Comparison of ENCODE assay signal across 11 cellular contexts in the genomic region with DNA sequence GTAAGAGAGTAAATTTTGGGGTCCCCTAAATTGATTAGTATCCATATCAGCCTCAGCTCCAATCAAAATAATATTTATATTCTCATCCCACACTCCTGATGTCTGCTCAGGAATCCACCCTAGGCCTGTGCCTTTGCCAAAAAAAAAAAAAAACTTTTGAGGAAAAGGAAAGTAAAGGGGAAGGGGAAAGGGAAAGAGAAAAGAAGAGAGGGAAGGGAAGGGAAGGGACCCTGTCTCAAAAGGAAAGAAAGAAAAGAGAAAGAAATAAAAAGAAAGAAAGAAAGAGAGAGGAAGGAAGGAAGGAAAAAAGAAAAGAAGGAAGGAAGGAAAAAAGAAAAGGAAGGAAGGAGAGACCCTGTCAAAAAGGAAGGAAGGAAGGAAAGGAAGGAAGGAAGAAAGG.
DNase-seq lines count a peak whose midpoint lies in the region; ATAC-seq and TF ChIP-seq lines count a peak whose summit lies in the region.
"Had no signal": no experiment of that assay in that cellular context is flagged by ENCODE, and none has a peak within 500 bp of the region (broad histone marks: within the 10 kb centered on the region; RNA-seq: fewer than 3 reads in every experiment).

No MANE protein-coding gene starts in this region.

- no peaks in the 10 kb centered on the region for H3K79me2 ChIP-seq in mammary epithelial cell (ENCODE audit: insufficient read depth, low read length)
- no peaks in the 10 kb centered on the region for H3K79me2 ChIP-seq in PC-3 (ENCODE audit: low read length)

- no peaks in the 10 kb centered on the region for H3K9me2 ChIP-seq in PC-3 (replicated peaks; ENCODE audit: low read length)

- H3K27ac ChIP-seq in mammary epithelial cell (ENCODE audit: insufficient read depth, low read depth, low read length) (no peak overlapping the region), PC-3 (ENCODE audit: low read length) (no peak overlapping the region), mesenchymal stem cell (ENCODE audit: low read length, poor library complexity, severe bottlenecking) (no peak overlapping the region)
- H3K27ac ChIP-seq: BLaER1 treated with 17β-estradiol and CSF1 and Interleukin-3, amounts not matched to agents 10 nM and 100 nM had no signal

- H4K20me1 ChIP-seq in mammary epithelial cell (ENCODE audit: insufficient read depth, low read length) (no peaks in the 10 kb centered on the region), PC-3 (ENCODE audit: low read length) (no peaks in the 10 kb centered on the region)
- H4K20me1 ChIP-seq: BLaER1 treated with 17β-estradiol and CSF1 and Interleukin-3, amounts not matched to agents 10 nM and 100 nM had no signal

- dilution Hi-C loops in mammary epithelial cell (cut with HindIII; ENCODE audit: low sequenced_read_pairs) = loop anchor here (10.0 kb wide), 1 partner anchor 117 kb away; no protein-coding TSS in a partner anchor

- TF ChIP-seq CTCF in MCF 10A (IDR thresholded peaks at IDR 0.05; ENCODE audit: unreplicated experiment) = no peak
- TF ChIP-seq CTCF in mammary epithelial cell (conservative IDR thresholded peaks at IDR 0.05 in 1 of 2, IDR thresholded peaks at IDR 0.05 in 1 of 2; ENCODE audit: extremely low read depth in 1 of 2, insufficient read depth in 1 of 2, low read depth in 1 of 2, low read length in 2 of 2) = no peak
- TF ChIP-seq CTCF in PC-3 (conservative IDR thresholded peaks at IDR 0.05; ENCODE audit: low read depth, low read length) = no peak
- TF ChIP-seq CTCF in activated CD8-positive, alpha-beta T cell treated with anti-CD3 and anti-CD28 coated beads for 36 hours (IDR thresholded peaks at IDR 0.05) = no peak

- POLR2A ChIA-PET in MCF 10A (lab: Yijun Ruan, JAX) (interaction anchor here (0.5 to 1.7 kb wide), 5 partner anchors 71 to 133 kb away, joined by 3 to 10 read pairs (median 4); no protein-coding TSS in a partner anchor), PC-3 (lab: Charles Lee; ENCODE audit: unreplicated experiment) (no interaction called here)
- POLR2A ChIA-PET in activated CD8-positive, alpha-beta T cell treated with anti-CD3 and anti-CD28 coated beads for 36 hours (lab: Charles Lee) = no interaction called here

- no peak overlapping the region for H4K91ac ChIP-seq in mesenchymal stem cell (ENCODE audit: low read length)

- no peak overlapping the region for H2BK12ac ChIP-seq in mesenchymal stem cell (ENCODE audit: low read length in 2 of 2)

- H3K4ac ChIP-seq in mesenchymal stem cell (ENCODE audit: low read depth in 1 of 2, low read length in 2 of 2) = no peak overlapping the region

- H3K4me2 ChIP-seq in mammary epithelial cell (ENCODE audit: insufficient read depth, low read depth, low read length) (no peak overlapping the region), PC-3 (ENCODE audit: low read length) (0 out of 2 replicates have a peak overlapping the region, but pooled peaks have one; percentile 16), mesenchymal stem cell (ENCODE audit: low read length, poor library complexity, severe bottlenecking) (no peak overlapping the region)
- H3K4me2 ChIP-seq: BLaER1 treated with 17β-estradiol and CSF1 and Interleukin-3, amounts not matched to agents 10 nM and 100 nM; GM23338 had no signal

- CTCF ChIA-PET in MCF 10A (lab: Yijun Ruan, JAX) = interaction anchor here (0.5 to 10.2 kb wide), 14 partner anchors 11 to 320 kb away, joined by 3 to 161 read pairs (median 4); no protein-coding TSS in a partner anchor
- CTCF ChIA-PET in mammary epithelial cell (lab: Charles Lee; ENCODE audit: low non-redundant PET) = interaction anchor here (1.0 kb wide), 1 partner anchor 121 kb away, joined by 8 read pairs; no protein-coding TSS in a partner anchor
- CTCF ChIA-PET in PC-3 (lab: Charles Lee) = interaction anchor here (0.5 to 1.1 kb wide), 4 partner anchors 119 to 263 kb away, joined by 3 to 6 read pairs (median 4); no protein-coding TSS in a partner anchor
- CTCF ChIA-PET in activated CD8-positive, alpha-beta T cell treated with anti-CD3 and anti-CD28 coated beads for 36 hours (lab: Charles Lee) = interaction anchor here (0.5 to 2.1 kb wide), 9 partner anchors 8 to 518 kb away, joined by 3 to 8 read pairs (median 3); partner anchors contain the start of genes C19orf53 and ZSWIM4

- ATAC-seq in PC-3 = no peak
- ATAC-seq in activated CD8-positive, alpha-beta T cell treated with anti-CD3 and anti-CD28 coated beads for 36 hours = no peak
- no peak for ATAC-seq in left colon

- H3F3A ChIP-seq in PC-3 (ENCODE audit: low read length, unreplicated experiment) = no peaks in the 10 kb centered on the region

- H3K4me1 Mint-ChIP-seq in MCF 10A (ENCODE audit: insufficient read depth, unreplicated experiment) = no peaks in the 10 kb centered on the region
- H3K4me1 Mint-ChIP-seq in activated CD8-positive, alpha-beta T cell treated with anti-CD3 and anti-CD28 coated beads for 36 hours (ENCODE audit: low read depth) = no peaks in the 10 kb centered on the region

- no peaks in the 10 kb centered on the region for H3K4me1 ChIP-seq in mammary epithelial cell (ENCODE audit: insufficient read depth, low read length)
- H3K4me1 ChIP-seq in PC-3 (ENCODE audit: insufficient read depth, low read length) = peaks cover 5% of the 10 kb centered on the region; the same call in 1 of the 2 replicates
- H3K4me1 ChIP-seq in mesenchymal stem cell (ENCODE audit: control insufficient read depth, insufficient read depth, low read depth, low read length) = peaks cover 1% of the 10 kb centered on the region

- H3K36me3 ChIP-seq in mammary epithelial cell (ENCODE audit: insufficient read depth, low read length) (no peaks in the 10 kb centered on the region), PC-3 (ENCODE audit: low read depth, low read length) (no peaks in the 10 kb centered on the region), mesenchymal stem cell (ENCODE audit: control insufficient read depth in 1 of 2, insufficient read depth in 2 of 2, low read depth in 1 of 2, low read length in 2 of 2) (no peaks in the 10 kb centered on the region)
- H3K36me3 ChIP-seq: BLaER1 treated with 17β-estradiol and CSF1 and Interleukin-3, amounts not matched to agents 10 nM and 100 nM had no signal

- no peaks in the 10 kb centered on the region for H3K27me3 ChIP-seq in mammary epithelial cell (ENCODE audit: insufficient read depth, low read length)
- H3K27me3 ChIP-seq in PC-3 (ENCODE audit: low read length) = no peaks in the 10 kb centered on the region
- H3K27me3 ChIP-seq in mesenchymal stem cell (ENCODE audit: control insufficient read depth in 1 of 2, insufficient read depth in 1 of 2, low read length in 2 of 2) = no peaks in the 10 kb centered on the region
- H3K27me3 ChIP-seq: BLaER1 treated with 17β-estradiol and CSF1 and Interleukin-3, amounts not matched to agents 10 nM and 100 nM had no signal

- H2BK120ac ChIP-seq in mesenchymal stem cell (ENCODE audit: low read depth, low read length) = no peak overlapping the region

- no TSS peak for BruUV-seq in MCF 10A (replicated peaks; lab: Mats Ljungman, UMichigan)
- BruUV-seq in mammary epithelial cell (replicated peaks; lab: Mats Ljungman, UMichigan) = no TSS peak
- no TSS peak for BruUV-seq in PC-3 (replicated peaks; lab: Mats Ljungman, UMichigan)

- H3K27me3 Mint-ChIP-seq in MCF 10A (ENCODE audit: insufficient read depth, unreplicated experiment) = peaks cover 50% of the 10 kb centered on the region
- H3K27me3 Mint-ChIP-seq in activated CD8-positive, alpha-beta T cell treated with anti-CD3 and anti-CD28 coated beads for 36 hours = peaks cover 6% of the 10 kb centered on the region

- no peak overlapping the region for H3K14ac ChIP-seq in mesenchymal stem cell (ENCODE audit: low read length in 2 of 2)

- H3K79me1 ChIP-seq in mesenchymal stem cell (replicated peaks; ENCODE audit: low read length, poor library complexity, severe bottlenecking) = no peaks in the 10 kb centered on the region

- in situ Hi-C loops in mammary epithelial cell (cut with MboI; ENCODE audit: low sequenced_read_pairs in 2 of 2) = loop anchor here in 1 of 2 donors (25.0 kb wide), 1 partner anchor 611 kb away; the partner anchor contains the start of gene NFIX

- H3K4me3 ChIP-seq in mammary epithelial cell (replicated peaks in 1 of 3; ENCODE audit: insufficient read depth in 1 of 3, low read depth in 2 of 3, low read length in 3 of 3) (no peak overlapping the region), PC-3 (ENCODE audit: low read length) (no peak overlapping the region), mesenchymal stem cell (ENCODE audit: insufficient read depth in 1 of 2, low read depth in 1 of 2, low read length in 2 of 2) (no peak overlapping the region)
- H3K4me3 ChIP-seq: BLaER1 treated with 17β-estradiol and CSF1 and Interleukin-3, amounts not matched to agents 10 nM and 100 nM; GM23338 had no signal

- no peak overlapping the region for H4K8ac ChIP-seq in mesenchymal stem cell (ENCODE audit: low read length)

- H3K9me3 ChIP-seq in mammary epithelial cell (replicated peaks; ENCODE audit: insufficient read depth, low read length) (no peaks in the 10 kb centered on the region), PC-3 (ENCODE audit: low read length) (no peaks in the 10 kb centered on the region), mesenchymal stem cell (ENCODE audit: control insufficient read depth, low read length) (no peaks in the 10 kb centered on the region)
- H3K9me3 ChIP-seq: BLaER1 treated with 17β-estradiol and CSF1 and Interleukin-3, amounts not matched to agents 10 nM and 100 nM had no signal

- H3K18ac ChIP-seq in mesenchymal stem cell (ENCODE audit: low read depth in 1 of 2, low read length in 2 of 2) = no peak overlapping the region

- intact Hi-C loops in MCF 10A (cut with micrococcal nuclease) (loop anchor here (5.0 kb wide), 2 partner anchors 174 to 284 kb away; partner anchors contain the start of gene C19orf53), mammary epithelial cell (cut with micrococcal nuclease) (loop anchor here (5.0 kb wide), 1 partner anchor 284 kb away; no protein-coding TSS in a partner anchor), PC-3 (cut with micrococcal nuclease) (no loop called here), left colon (cut with DNase I, micrococcal nuclease) (loop anchor here in 1 of 2 donors (10.0 kb wide), 3 partner anchors 127 to 477 kb away; partner anchors contain the start of genes MISP3 and NANOS3)
- intact Hi-C loops in activated CD8-positive, alpha-beta T cell treated with anti-CD3 and anti-CD28 coated beads for 36 hours (cut with micrococcal nuclease) = loop anchor here (10.0 kb wide), 1 partner anchor 267 kb away; no protein-coding TSS in a partner anchor

- no peak overlapping the region for H3K9ac ChIP-seq in mammary epithelial cell (ENCODE audit: insufficient read depth, low read length)
- H3K9ac ChIP-seq in PC-3 (ENCODE audit: low read length) = no peak overlapping the region
- H3K9ac ChIP-seq in mesenchymal stem cell (ENCODE audit: low read length) = peak overlapping the region; percentile 30

- no peaks in the 10 kb centered on the region for H3K36me3 Mint-ChIP-seq in MCF 10A (ENCODE audit: insufficient read depth, unreplicated experiment)
- H3K36me3 Mint-ChIP-seq in activated CD8-positive, alpha-beta T cell treated with anti-CD3 and anti-CD28 coated beads for 36 hours (ENCODE audit: low read depth) = no peaks in the 10 kb centered on the region
- H3K36me3 Mint-ChIP-seq: CD4-positive, CD25-positive, alpha-beta regulatory T cell; IgD-negative memory B cell had no signal

- H3K9me3 Mint-ChIP-seq in MCF 10A (ENCODE audit: unreplicated experiment) = no peaks in the 10 kb centered on the region
- no peaks in the 10 kb centered on the region for H3K9me3 Mint-ChIP-seq in activated CD8-positive, alpha-beta T cell treated with anti-CD3 and anti-CD28 coated beads for 36 hours
- H3K9me3 Mint-ChIP-seq: CD4-positive, CD25-positive, alpha-beta regulatory T cell; GM23338; IgD-negative memory B cell had no signal

- H2BK5ac ChIP-seq in mesenchymal stem cell (ENCODE audit: low read depth, low read length, poor library complexity, severe bottlenecking) = no peak overlapping the region

- H2AFZ ChIP-seq in mammary epithelial cell (ENCODE audit: low read depth, low read length) = no peak overlapping the region
- H2AFZ ChIP-seq in PC-3 (ENCODE audit: low read length) = 0 out of 2 replicates have a peak overlapping the region, but pooled peaks have one; percentile 5
- H2AFZ ChIP-seq in mesenchymal stem cell (ENCODE audit: low read depth, low read length) = no peak overlapping the region

- no peak overlapping the region for H3K23ac ChIP-seq in mesenchymal stem cell (ENCODE audit: low read length in 2 of 2)

- H2BK15ac ChIP-seq in mesenchymal stem cell (ENCODE audit: low read depth, poor library complexity, severe bottlenecking) = no peak overlapping the region

- H2AK5ac ChIP-seq in mesenchymal stem cell (ENCODE audit: low read length, severe bottlenecking) = no peak overlapping the region

- no peak overlapping the region for H3K4me3 Mint-ChIP-seq in MCF 10A (ENCODE audit: unreplicated experiment)
- no peak overlapping the region for H3K4me3 Mint-ChIP-seq in activated CD8-positive, alpha-beta T cell treated with anti-CD3 and anti-CD28 coated beads for 36 hours
- H3K4me3 Mint-ChIP-seq: CD4-positive, CD25-positive, alpha-beta regulatory T cell; GM23338; IgD-negative memory B cell had no signal

- peak overlapping the region; percentile 44 for H3K27ac Mint-ChIP-seq in MCF 10A (ENCODE audit: low read depth, unreplicated experiment)
- no peak overlapping the region for H3K27ac Mint-ChIP-seq in activated CD8-positive, alpha-beta T cell treated with anti-CD3 and anti-CD28 coated beads for 36 hours
- H3K27ac Mint-ChIP-seq: GM23338 had no signal

- DNase-seq in MCF 10A (ENCODE audit: unreplicated experiment) (no peak), mammary epithelial cell (no peak), PC-3 (no peak), mesenchymal stem cell (no peak), left colon (no peak), COLO829 (ENCODE audit: low spot score) (no peak)
- DNase-seq in activated CD8-positive, alpha-beta T cell treated with anti-CD3 and anti-CD28 coated beads for 36 hours = no peak
